In the genomic region with DNA sequence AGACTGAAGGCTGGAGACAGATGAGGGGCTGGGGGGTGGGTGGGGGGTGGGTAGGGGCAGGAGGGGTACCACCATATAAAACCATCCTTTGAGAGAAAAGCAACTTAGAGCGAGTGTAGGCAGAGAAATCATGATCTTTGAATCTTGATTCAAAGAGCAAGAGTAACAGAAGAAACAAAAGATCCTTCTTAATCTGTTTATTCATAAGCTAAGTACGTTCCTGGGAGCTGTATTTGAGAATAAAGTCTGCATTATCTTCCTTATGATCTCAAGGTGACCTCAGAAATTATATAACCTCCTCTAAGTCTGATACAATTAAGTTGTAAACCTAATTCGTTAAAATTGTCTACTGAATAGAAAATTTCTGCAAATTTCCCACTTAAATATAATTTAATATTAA, we compare ENCODE assay signal across 28 cellular contexts.
"Had no signal": no experiment of that assay in that cellular context is flagged by ENCODE, and none has a peak within 500 bp of the region (broad histone marks: within the 10 kb centered on the region; RNA-seq: fewer than 3 reads in every experiment).

No MANE protein-coding gene starts in this region.

- H3K27ac ChIP-seq: neural progenitor cell, ovary, parathyroid adenoma, psoas muscle, right lobe of liver, sigmoid colon, stomach, thoracic aorta, tibial artery, transverse colon, upper lobe of right lung, uterus had no signal

- H3K27me3 ChIP-seq: neural progenitor cell, ovary, right lobe of liver, sigmoid colon, stomach, tibial artery, transverse colon, upper lobe of right lung, uterus had no signal

- H3K9me3 ChIP-seq: ovary, psoas muscle, right lobe of liver, sigmoid colon, stomach, thoracic aorta, tibial artery, transverse colon, upper lobe of right lung, uterus had no signal

- H3K4me3 Mint-ChIP-seq: naive thymus-derived CD8-positive, alpha-beta T cell; natural killer cell treated with Interleukin-12 subunit alpha and Interleukin-12 subunit beta and Interleukin-15 and Interleukin-18, amount 100 ng/mL, for 72 hours; neural progenitor cell; stimulated activated effector memory CD8-positive, alpha-beta T cell treated with anti-CD3 and anti-CD28 coated beads, Interleukin-12 subunit alpha, Interleukin-12 subunit beta, amount 100 ng/mL, for 72 hours; stimulated activated naive B cell treated with anti-CD40 and anti-IgM and Interleukin-4, amounts not matched to agents 10 μg/mL and 1 μg/mL and 100 μg/mL, for 72 hours; stimulated activated naive CD8-positive, alpha-beta T cell treated with anti-CD3 and anti-CD28 coated beads, Interleukin-15, Interleukin-2, amounts not matched to agents 100 ng/mL and 50 ng/mL, for 24 hours; type B pancreatic cell had no signal

- H3K4me1 ChIP-seq: parathyroid adenoma, psoas muscle, right lobe of liver, sigmoid colon, stomach, tibial artery, transverse colon, upper lobe of right lung, uterus had no signal

- H3K9me3 Mint-ChIP-seq: neural progenitor cell; stimulated activated naive CD8-positive, alpha-beta T cell treated with anti-CD3 and anti-CD28 coated beads, Interleukin-15, Interleukin-2, amounts not matched to agents 100 ng/mL and 50 ng/mL, for 24 hours had no signal

- H3K4me1 Mint-ChIP-seq: naive thymus-derived CD8-positive, alpha-beta T cell; neural progenitor cell; stimulated activated effector memory CD8-positive, alpha-beta T cell treated with anti-CD3 and anti-CD28 coated beads, Interleukin-12 subunit alpha, Interleukin-12 subunit beta, amount 100 ng/mL, for 72 hours; stimulated activated naive B cell treated with anti-CD40 and anti-IgM and Interleukin-4, amounts not matched to agents 10 μg/mL and 1 μg/mL and 100 μg/mL, for 72 hours had no signal

- H3K4me3 ChIP-seq: neural progenitor cell, ovary, psoas muscle, right lobe of liver, sigmoid colon, stomach, thoracic aorta, tibial artery, transverse colon, upper lobe of right lung, uterus had no signal

- H3K36me3 Mint-ChIP-seq: naive thymus-derived CD8-positive, alpha-beta T cell; neural progenitor cell; stimulated activated effector memory CD8-positive, alpha-beta T cell treated with anti-CD3 and anti-CD28 coated beads, Interleukin-12 subunit alpha, Interleukin-12 subunit beta, amount 100 ng/mL, for 72 hours; stimulated activated naive B cell treated with anti-CD40 and anti-IgM and Interleukin-4, amounts not matched to agents 10 μg/mL and 1 μg/mL and 100 μg/mL, for 72 hours had no signal

- H3K27ac Mint-ChIP-seq: naive thymus-derived CD8-positive, alpha-beta T cell; natural killer cell treated with Interleukin-12 subunit alpha and Interleukin-12 subunit beta and Interleukin-15 and Interleukin-18, amount 100 ng/mL, for 72 hours; neural progenitor cell; progenitor cell of endocrine pancreas; stimulated activated effector memory CD8-positive, alpha-beta T cell treated with anti-CD3 and anti-CD28 coated beads, Interleukin-12 subunit alpha, Interleukin-12 subunit beta, amount 100 ng/mL, for 72 hours; stimulated activated naive B cell treated with anti-CD40 and anti-IgM and Interleukin-4, amounts not matched to agents 10 μg/mL and 1 μg/mL and 100 μg/mL, for 72 hours; stimulated activated naive CD8-positive, alpha-beta T cell treated with anti-CD3 and anti-CD28 coated beads, Interleukin-15, Interleukin-2, amounts not matched to agents 100 ng/mL and 50 ng/mL, for 24 hours; type B pancreatic cell had no signal

- DNase-seq: naive thymus-derived CD8-positive, alpha-beta T cell; occipital lobe; ovary; posterior cingulate gyrus; psoas muscle; right cardiac atrium; right lobe of liver; sigmoid colon; small intestine; stimulated activated CD4-positive, alpha-beta T cell treated with anti-CD3 and anti-CD28 coated beads, Interleukin-15, amount 100 ng/mL, for 24 hours; stimulated activated CD4-positive, alpha-beta T cell treated with anti-CD3 and anti-CD28 coated beads, Interleukin-2, amount 100 ng/mL, for 24 hours; stimulated activated CD4-positive, alpha-beta T cell treated with anti-CD3 and anti-CD28 coated beads, Interleukin-2, amount 100 ng/mL, for 48 hours; stimulated activated CD4-positive, alpha-beta T cell treated with anti-CD3 and anti-CD28 coated beads, Interleukin-4, amount 100 ng/mL, for 24 hours; stimulated activated naive B cell treated with anti-CD40 and anti-IgM and Interleukin-4, amounts not matched to agents 10 μg/mL and 1 μg/mL and 100 μg/mL, for 72 hours; stimulated activated naive CD4-positive, alpha-beta T cell treated with Interleukin-2 at 50 U/mL for 16 hours; stomach; tibial artery; transverse colon; upper lobe of right lung; uterus had no signal

- H3K36me3 ChIP-seq: neural progenitor cell, ovary, right lobe of liver, sigmoid colon, stomach, thoracic aorta, tibial artery, transverse colon, upper lobe of right lung, uterus had no signal

- H3K27me3 Mint-ChIP-seq: natural killer cell treated with Interleukin-12 subunit alpha and Interleukin-12 subunit beta and Interleukin-15 and Interleukin-18, amount 100 ng/mL, for 72 hours; progenitor cell of endocrine pancreas; stimulated activated naive B cell treated with anti-CD40 and anti-IgM and Interleukin-4, amounts not matched to agents 10 μg/mL and 1 μg/mL and 100 μg/mL, for 72 hours; stimulated activated naive CD8-positive, alpha-beta T cell treated with anti-CD3 and anti-CD28 coated beads, Interleukin-15, Interleukin-2, amounts not matched to agents 100 ng/mL and 50 ng/mL, for 24 hours had no signal
